ENCODE assay signal across 13 cellular contexts in the genomic region with DNA sequence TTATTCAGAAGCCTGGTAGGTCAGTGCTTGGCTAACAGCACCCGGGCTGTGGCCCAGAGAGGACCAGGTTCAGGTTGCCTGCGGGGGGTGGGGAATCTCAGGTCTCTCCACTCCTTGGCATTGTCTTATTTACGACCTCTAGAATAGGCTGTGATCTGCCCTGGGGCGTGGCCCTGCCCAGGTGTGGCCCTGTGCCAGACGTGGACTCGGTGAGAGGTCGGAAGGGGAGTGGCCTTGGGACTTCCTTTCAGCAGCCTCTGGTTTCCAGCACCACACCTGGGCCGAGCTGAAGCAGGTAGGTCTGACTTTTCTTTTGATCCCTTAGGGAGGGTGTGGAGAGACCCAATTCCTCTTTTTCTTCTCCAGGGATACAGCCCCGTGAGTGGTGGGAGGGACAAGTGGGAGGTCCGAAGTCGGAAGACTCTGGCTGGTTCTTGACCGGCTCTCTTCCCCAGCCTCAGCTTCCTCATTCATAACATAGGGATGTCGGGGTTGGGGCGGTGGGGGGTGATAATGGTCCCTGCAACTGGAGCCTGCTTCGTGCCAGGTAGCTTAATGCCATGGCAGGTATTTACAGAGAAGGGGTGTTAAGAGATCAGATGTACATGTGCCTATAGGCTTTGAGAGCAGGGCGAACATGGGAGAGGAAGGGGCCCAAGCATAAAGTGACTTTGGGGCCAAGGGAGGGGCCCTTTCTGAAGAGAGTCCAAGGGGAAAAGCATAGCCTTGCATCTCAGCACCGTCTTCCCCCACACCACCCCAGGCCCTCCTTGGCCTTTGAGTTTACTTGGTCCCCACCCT. TPM values are rescaled to one million over a fixed set of nuclear protein-coding genes. Genes with fewer than 3 reads are reported as not detected.
A peak's percentile ranks its signal among the peaks of the same experiment; 100 is the strongest.
DNase-seq lines count a peak whose midpoint lies in the region; ATAC-seq and TF ChIP-seq lines count a peak whose summit lies in the region.
"Had no signal": no experiment of that assay in that cellular context is flagged by ENCODE, and none has a peak within 500 bp of the region (broad histone marks: within the 10 kb centered on the region; RNA-seq: fewer than 3 reads in every experiment).

No MANE protein-coding gene starts in this region.

- TF ChIP-seq CTCF in heart right ventricle (IDR thresholded peaks at IDR 0.05): no peak
- no peak for TF ChIP-seq CTCF in sigmoid colon (IDR thresholded peaks at IDR 0.05)

- H3K27me3 ChIP-seq in heart right ventricle (no peaks in the 10 kb centered on the region), sigmoid colon (no peaks in the 10 kb centered on the region)

- H3K9me3 ChIP-seq in heart right ventricle: no peaks in the 10 kb centered on the region
- no peaks in the 10 kb centered on the region for H3K9me3 ChIP-seq in sigmoid colon

- TF ChIP-seq POLR2A in sigmoid colon (IDR thresholded peaks at IDR 0.05): peak in 1 of 2 donors; percentile 30
- TF ChIP-seq POLR2A in GM18505 (IDR thresholded peaks at IDR 0.05; ENCODE audit: borderline replicate concordance, extremely low read depth, insufficient read depth, insufficient read length): no peak

- H3K4me1 Mint-ChIP-seq in activated CD8-positive, alpha-beta T cell treated with anti-CD3 and anti-CD28 coated beads, Interleukin-2, amount 10 ng/mL, durations not matched to agents 7 days and 5 days (ENCODE audit: low read depth): no peaks in the 10 kb centered on the region

- H3K4me3 Mint-ChIP-seq in activated CD8-positive, alpha-beta T cell treated with anti-CD3 and anti-CD28 coated beads, Interleukin-2, amount 10 ng/mL, durations not matched to agents 7 days and 5 days: no peak overlapping the region
- H3K4me3 Mint-ChIP-seq: activated naive CD8-positive, alpha-beta T cell had no signal

- H3K4me1 ChIP-seq in heart right ventricle: peaks cover 0 to 54% (median 27%) of the 10 kb centered on the region in 9 donors
- H3K4me1 ChIP-seq in sigmoid colon: peaks cover 0 to 30% (median 21%) of the 10 kb centered on the region in 4 donors

- peak; percentile 78 for DNase-seq in HPDE6-E6E7 (ENCODE audit: extremely low spot score)
- peak; percentile 93 for DNase-seq in NCI-H510A treated with DMSO at 0.1 percent for 48 hours (lab: John Stamatoyannopoulos, UW)
- DNase-seq in heart right ventricle: no peak
- DNase-seq in sigmoid colon: peak; percentile 52
- DNase-seq in activated CD8-positive, alpha-beta T cell treated with anti-CD3 and anti-CD28 coated beads, Interleukin-2, amount 10 ng/mL, durations not matched to agents 7 days and 5 days: no peak
- DNase-seq in HK-2 (ENCODE audit: unreplicated experiment): no peak
- DNase-seq: activated CD4-positive, alpha-beta T cell treated with anti-CD3 and anti-CD28 coated beads for 48 hours; effector CD8-positive, alpha-beta T cell; NCI-H2107; nucleus accumbens had no signal

- H3K27ac ChIP-seq in heart right ventricle: peak overlapping the region in 9 of 10 donors; percentile 11 to 70 (median 55)
- H3K27ac ChIP-seq in sigmoid colon: no peak overlapping the region

- no peaks in the 10 kb centered on the region for H3K9me3 Mint-ChIP-seq in activated CD8-positive, alpha-beta T cell treated with anti-CD3 and anti-CD28 coated beads, Interleukin-2, amount 10 ng/mL, durations not matched to agents 7 days and 5 days (ENCODE audit: insufficient read depth)

- intact Hi-C loops in heart right ventricle (cut with DNase I): no loop called here
- intact Hi-C loops in sigmoid colon (cut with DNase I): no loop called here

- TF ChIP-seq EP300 in sigmoid colon (IDR thresholded peaks at IDR 0.05): no peak

- H3K27ac Mint-ChIP-seq in activated CD8-positive, alpha-beta T cell treated with anti-CD3 and anti-CD28 coated beads, Interleukin-2, amount 10 ng/mL, durations not matched to agents 7 days and 5 days: no peak overlapping the region
- H3K27ac Mint-ChIP-seq: activated naive CD8-positive, alpha-beta T cell had no signal

- no peaks in the 10 kb centered on the region for H3K36me3 ChIP-seq in heart right ventricle
- no peaks in the 10 kb centered on the region for H3K36me3 ChIP-seq in sigmoid colon

- ATAC-seq in heart right ventricle (no peak), GM19463 (IDR thresholded peaks at IDR 0.05; ENCODE audit: unreplicated experiment) (no peak), GM18505 (IDR thresholded peaks at IDR 0.05; ENCODE audit: unreplicated experiment) (no peak)
- ATAC-seq in activated CD8-positive, alpha-beta T cell treated with anti-CD3 and anti-CD28 coated beads, Interleukin-2, amount 10 ng/mL, durations not matched to agents 7 days and 5 days: no peak

- POLR2A ChIA-PET in activated CD8-positive, alpha-beta T cell treated with anti-CD3 and anti-CD28 coated beads, Interleukin-2, amount 10 ng/mL, durations not matched to agents 7 days and 5 days (lab: Charles Lee): no interaction called here

- CTCF ChIA-PET in activated CD8-positive, alpha-beta T cell treated with anti-CD3 and anti-CD28 coated beads, Interleukin-2, amount 10 ng/mL, durations not matched to agents 7 days and 5 days (lab: Charles Lee): no interaction called here

- WGBS in heart right ventricle, 2 donors: 60 to 69% methylated on average over 17 of the region's 17 CpGs
- WGBS in sigmoid colon, 2 donors: 17 to 48% methylated on average over 17 of the region's 17 CpGs

- H3K36me3 Mint-ChIP-seq in activated CD8-positive, alpha-beta T cell treated with anti-CD3 and anti-CD28 coated beads, Interleukin-2, amount 10 ng/mL, durations not matched to agents 7 days and 5 days (ENCODE audit: low read depth): no peaks in the 10 kb centered on the region
- H3K36me3 Mint-ChIP-seq: activated naive CD8-positive, alpha-beta T cell had no signal

- peaks cover 3% of the 10 kb centered on the region for H3K27me3 Mint-ChIP-seq in activated CD8-positive, alpha-beta T cell treated with anti-CD3 and anti-CD28 coated beads, Interleukin-2, amount 10 ng/mL, durations not matched to agents 7 days and 5 days (ENCODE audit: low read depth)
- H3K27me3 Mint-ChIP-seq: activated naive CD8-positive, alpha-beta T cell had no signal

- H3K4me3 ChIP-seq in heart right ventricle (no peak overlapping the region), sigmoid colon (no peak overlapping the region)

RNA-seq across cellular contexts. Expression of a gene that starts 16.5 kb away (rescaled TPM):
- total RNA-seq in heart right ventricle (10 to 100 TPM; 25.8 to 77.2 (median 59.4) TPM), sigmoid colon (10 to 100 TPM in 3 of 4 donors, 1 to 10 TPM in 1; 8.9 to 30.5 (median 19.8) TPM)
- polyA plus RNA-seq in heart right ventricle (10 to 100 TPM; 33.0 to 44.8 TPM), sigmoid colon (10 to 100 TPM; 21.0 to 40.9 (median 31.9) TPM)
- 1 to 10 TPM; 1.3 to 1.6 TPM for total RNA-seq in activated CD8-positive, alpha-beta T cell treated with anti-CD3 and anti-CD28 coated beads, Interleukin-2, amount 10 ng/mL, durations not matched to agents 7 days and 5 days

RNA-seq across cellular contexts. Expression of a gene that starts 58.8 kb away (rescaled TPM):
- 1 to 10 TPM in 4 of 10 donors, under 1 TPM in 5, not detected in 1; 0.39 to 2.7 (median 0.94) TPM for total RNA-seq in heart right ventricle
- 1 to 10 TPM in 1 of 2 donors, under 1 TPM in 1; 0.64 to 2.9 TPM for polyA plus RNA-seq in heart right ventricle
- not detected for total RNA-seq in sigmoid colon
- polyA plus RNA-seq in sigmoid colon: 1 to 10 TPM; 3.2 to 5.4 (median 3.7) TPM
- not detected for total RNA-seq in activated CD8-positive, alpha-beta T cell treated with anti-CD3 and anti-CD28 coated beads, Interleukin-2, amount 10 ng/mL, durations not matched to agents 7 days and 5 days

Comparison
In these comparisons a context has a peak if more than half of its experiments do, and no peak if none do; other contexts are left out.
1. DNase-seq: peak in HPDE6-E6E7 (single experiment), NCI-H510A treated with DMSO at 0.1 percent for 48 hours (single experiment) and sigmoid colon (single experiment); none in heart right ventricle (0 of 2), activated CD8-positive, alpha-beta T cell treated with anti-CD3 and anti-CD28 coated beads, Interleukin-2, amount 10 ng/mL, durations not matched to agents 7 days and 5 days (single experiment) and HK-2 (single experiment).
2. H3K27ac ChIP-seq: peak in heart right ventricle (9 of 10); none in sigmoid colon (0 of 4).